Comparison of ENCODE assay signal across 13 cellular contexts in the genomic region with DNA sequence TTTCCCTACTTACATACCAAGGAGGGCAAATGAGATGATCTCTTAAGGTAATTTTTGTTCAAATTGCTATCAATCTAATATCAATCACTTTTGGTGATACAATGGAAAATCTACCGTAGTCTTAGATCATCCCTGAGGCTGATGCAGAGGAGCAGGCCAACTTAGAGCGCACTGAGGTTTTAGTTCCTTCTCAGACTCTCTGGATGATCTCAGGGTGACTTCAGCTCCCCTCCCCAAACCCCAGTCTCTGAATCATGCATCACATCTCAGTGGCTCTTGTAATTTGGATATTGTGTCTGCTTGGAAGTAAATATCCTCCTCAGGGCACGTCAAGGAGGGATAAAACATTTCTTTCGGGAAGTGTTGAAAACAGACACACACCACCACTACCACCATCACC. TPM values are rescaled to one million over a fixed set of nuclear protein-coding genes. Genes with fewer than 3 reads are reported as not detected.
DNase-seq lines count a peak whose midpoint lies in the region; ATAC-seq, FAIRE-seq and TF ChIP-seq lines count a peak whose summit lies in the region.
"Had no signal": no experiment of that assay in that cellular context is flagged by ENCODE, and none has a peak within 500 bp of the region (broad histone marks: within the 10 kb centered on the region; RNA-seq: fewer than 3 reads in every experiment).

No MANE protein-coding gene starts in this region.

- POLR2A ChIA-PET in activated naive CD8-positive, alpha-beta T cell treated with anti-CD3 and anti-CD28 coated beads, Interleukin-2, amount 10 ng/mL, durations not matched to agents 7 days and 5 days (lab: Charles Lee): no interaction called here

- peak overlapping the region; percentile 55 for H3K27ac Mint-ChIP-seq in activated naive CD8-positive, alpha-beta T cell treated with anti-CD3 and anti-CD28 coated beads, Interleukin-2, amount 10 ng/mL, durations not matched to agents 7 days and 5 days
- no peak overlapping the region for H3K27ac Mint-ChIP-seq in activated naive CD8-positive, alpha-beta T cell treated with anti-CD3 and anti-CD28 coated beads for 36 hours
- peak overlapping the region; percentile 74 to 85 for H3K27ac Mint-ChIP-seq in effector memory CD8-positive, alpha-beta T cell
- H3K27ac Mint-ChIP-seq in nephron progenitor cell: peak overlapping the region; percentile 69
- H3K27ac Mint-ChIP-seq: GM23338, H9 had no signal

- ATAC-seq in activated naive CD8-positive, alpha-beta T cell treated with anti-CD3 and anti-CD28 coated beads, Interleukin-2, amount 10 ng/mL, durations not matched to agents 7 days and 5 days (ENCODE audit: low read depth): no peak
- ATAC-seq in effector memory CD8-positive, alpha-beta T cell (replicated peaks): no peak
- ATAC-seq: GM23338 had no signal

- no peak overlapping the region for H3K4me3 Mint-ChIP-seq in activated naive CD8-positive, alpha-beta T cell treated with anti-CD3 and anti-CD28 coated beads, Interleukin-2, amount 10 ng/mL, durations not matched to agents 7 days and 5 days
- no peak overlapping the region for H3K4me3 Mint-ChIP-seq in activated naive CD8-positive, alpha-beta T cell treated with anti-CD3 and anti-CD28 coated beads for 36 hours
- H3K4me3 Mint-ChIP-seq in effector memory CD8-positive, alpha-beta T cell: no peak overlapping the region
- no peak overlapping the region for H3K4me3 Mint-ChIP-seq in nephron progenitor cell
- H3K4me3 Mint-ChIP-seq: CD4-positive, alpha-beta memory T cell; GM23338; H9 had no signal

- peaks cover 4% of the 10 kb centered on the region for H3K9me3 Mint-ChIP-seq in activated naive CD8-positive, alpha-beta T cell treated with anti-CD3 and anti-CD28 coated beads, Interleukin-2, amount 10 ng/mL, durations not matched to agents 7 days and 5 days
- H3K9me3 Mint-ChIP-seq in activated naive CD8-positive, alpha-beta T cell treated with anti-CD3 and anti-CD28 coated beads for 36 hours: peaks cover 5% of the 10 kb centered on the region
- H3K9me3 Mint-ChIP-seq in effector memory CD8-positive, alpha-beta T cell: peaks cover 7% of the 10 kb centered on the region in 2 donors
- H3K9me3 Mint-ChIP-seq in nephron progenitor cell: peaks cover 5% of the 10 kb centered on the region
- H3K9me3 Mint-ChIP-seq: CD4-positive, alpha-beta memory T cell had no signal

- TF ChIP-seq CTCF in nephron progenitor cell (IDR thresholded peaks at IDR 0.05): no peak

- no peak for DNase-seq in activated naive CD8-positive, alpha-beta T cell treated with anti-CD3 and anti-CD28 coated beads, Interleukin-2, amount 10 ng/mL, durations not matched to agents 7 days and 5 days
- DNase-seq in activated naive CD8-positive, alpha-beta T cell treated with anti-CD3 and anti-CD28 coated beads for 36 hours: no peak
- no peak for DNase-seq in effector memory CD8-positive, alpha-beta T cell
- DNase-seq in nephron progenitor cell: no peak
- no peak for DNase-seq in activated naive CD4-positive, alpha-beta T cell treated with anti-CD3 and anti-CD28 coated beads, Interleukin-2, amount 50 U/mL, for 16 hours
- no peak for DNase-seq in Ammon's horn (ENCODE audit: low spot score)
- DNase-seq in urothelium cell line (ENCODE audit: low spot score): no peak
- DNase-seq: BE2C; CD4-positive, alpha-beta memory T cell; EL; H9 had no signal

- FAIRE-seq in urothelium cell line (lab: Jason Lieb, UNC): no peak
- FAIRE-seq: G401.6 had no signal

- no peaks in the 10 kb centered on the region for H3K4me1 Mint-ChIP-seq in activated naive CD8-positive, alpha-beta T cell treated with anti-CD3 and anti-CD28 coated beads, Interleukin-2, amount 10 ng/mL, durations not matched to agents 7 days and 5 days
- peaks cover 4% of the 10 kb centered on the region for H3K4me1 Mint-ChIP-seq in activated naive CD8-positive, alpha-beta T cell treated with anti-CD3 and anti-CD28 coated beads for 36 hours
- H3K4me1 Mint-ChIP-seq in effector memory CD8-positive, alpha-beta T cell (ENCODE audit: low read depth in 2 of 2): peaks cover under 1 to 1% of the 10 kb centered on the region in 2 donors
- peaks cover 31% of the 10 kb centered on the region for H3K4me1 Mint-ChIP-seq in nephron progenitor cell

- peaks cover 3% of the 10 kb centered on the region for H3K36me3 Mint-ChIP-seq in activated naive CD8-positive, alpha-beta T cell treated with anti-CD3 and anti-CD28 coated beads, Interleukin-2, amount 10 ng/mL, durations not matched to agents 7 days and 5 days
- peaks cover 3% of the 10 kb centered on the region for H3K36me3 Mint-ChIP-seq in activated naive CD8-positive, alpha-beta T cell treated with anti-CD3 and anti-CD28 coated beads for 36 hours
- peaks cover 8% of the 10 kb centered on the region for H3K36me3 Mint-ChIP-seq in effector memory CD8-positive, alpha-beta T cell (ENCODE audit: insufficient read depth)
- peaks cover 24% of the 10 kb centered on the region for H3K36me3 Mint-ChIP-seq in nephron progenitor cell (ENCODE audit: low read depth)
- H3K36me3 Mint-ChIP-seq: CD4-positive, alpha-beta memory T cell had no signal

- H3K27me3 Mint-ChIP-seq in activated naive CD8-positive, alpha-beta T cell treated with anti-CD3 and anti-CD28 coated beads, Interleukin-2, amount 10 ng/mL, durations not matched to agents 7 days and 5 days: peaks cover 50% of the 10 kb centered on the region
- peaks cover 49% of the 10 kb centered on the region for H3K27me3 Mint-ChIP-seq in activated naive CD8-positive, alpha-beta T cell treated with anti-CD3 and anti-CD28 coated beads for 36 hours
- peaks cover 41 to 62% of the 10 kb centered on the region in 2 donors for H3K27me3 Mint-ChIP-seq in effector memory CD8-positive, alpha-beta T cell
- H3K27me3 Mint-ChIP-seq in nephron progenitor cell (ENCODE audit: low read depth, poor library complexity): peaks cover 11% of the 10 kb centered on the region

RNA-seq across cellular contexts. Expression of a gene that starts 5.9 kb away (rescaled TPM):
- not detected for total RNA-seq in activated naive CD8-positive, alpha-beta T cell treated with anti-CD3 and anti-CD28 coated beads, Interleukin-2, amount 10 ng/mL, durations not matched to agents 7 days and 5 days
- total RNA-seq in activated naive CD8-positive, alpha-beta T cell treated with anti-CD3 and anti-CD28 coated beads for 36 hours: under 1 TPM; 0.25 to 0.28 TPM
- total RNA-seq: CD4-positive, alpha-beta memory T cell had no signal

RNA-seq across cellular contexts. Expression of a gene that starts 37.2 kb away (rescaled TPM):
- 10 to 100 TPM; 26.8 to 29.1 TPM for total RNA-seq in activated naive CD8-positive, alpha-beta T cell treated with anti-CD3 and anti-CD28 coated beads, Interleukin-2, amount 10 ng/mL, durations not matched to agents 7 days and 5 days
- total RNA-seq in activated naive CD8-positive, alpha-beta T cell treated with anti-CD3 and anti-CD28 coated beads for 36 hours: 10 to 100 TPM; 36.4 to 38.1 TPM
